Comparison of ENCODE assay signal across 30 cellular contexts in genomic region chr5:21452429-21452828, GRCh38.
DNase-seq lines count a peak whose midpoint lies in the region; ATAC-seq, FAIRE-seq and TF ChIP-seq lines count a peak whose summit lies in the region.
"Had no signal": no experiment of that assay in that cellular context is flagged by ENCODE, and none has a peak within 500 bp of the region (broad histone marks: within the 10 kb centered on the region; RNA-seq: fewer than 3 reads in every experiment).

No MANE protein-coding gene starts in this region.

- no peaks in the 10 kb centered on the region for H3K4me1 Mint-ChIP-seq in stimulated activated naive B cell treated with anti-CD40 and anti-IgM and Interleukin-4, amounts not matched to agents 10 μg/mL and 1 μg/mL and 100 μg/mL, for 72 hours
- H3K4me1 Mint-ChIP-seq: activated naive CD8-positive, alpha-beta T cell treated with anti-CD3 and anti-CD28 coated beads, Interleukin-2, amount 50 U/mL, for 24 hours; CD8-positive, alpha-beta memory T cell; endodermal cell; stimulated activated effector memory CD8-positive, alpha-beta T cell treated with anti-CD3 and anti-CD28 coated beads, Interleukin-12 subunit alpha, Interleukin-12 subunit beta, amount 100 ng/mL, for 72 hours had no signal

- H3K4me3 Mint-ChIP-seq in stimulated activated naive B cell treated with anti-CD40 and anti-IgM and Interleukin-4, amounts not matched to agents 10 μg/mL and 1 μg/mL and 100 μg/mL, for 72 hours = no peak overlapping the region
- H3K4me3 Mint-ChIP-seq: activated naive CD8-positive, alpha-beta T cell treated with anti-CD3 and anti-CD28 coated beads, Interleukin-2, amount 50 U/mL, for 24 hours; activated T-cell treated with anti-CD3 and anti-CD28 coated beads, Interleukin-2, amount 50 U/mL, for 72 hours; CD8-positive, alpha-beta memory T cell; endodermal cell; natural killer cell treated with Interleukin-12 subunit alpha and Interleukin-12 subunit beta and Interleukin-15 and Interleukin-18, amount 100 ng/mL, for 72 hours; stimulated activated effector memory CD8-positive, alpha-beta T cell treated with anti-CD3 and anti-CD28 coated beads, Interleukin-12 subunit alpha, Interleukin-12 subunit beta, amount 100 ng/mL, for 72 hours had no signal

- no peak overlapping the region for H3K4me3 ChIP-seq in fibroblast of pulmonary artery (replicated peaks; ENCODE audit: low read depth, low read length)
- H3K4me3 ChIP-seq: lung, MG63, SJSA1 had no signal

- no peak for ATAC-seq in stimulated activated naive B cell treated with anti-CD40 and anti-IgM and Interleukin-4, amounts not matched to agents 10 μg/mL and 1 μg/mL and 100 μg/mL, for 72 hours (replicated peaks)
- ATAC-seq in HG02973 (IDR thresholded peaks at IDR 0.05; ENCODE audit: unreplicated experiment) (no peak), GM21825 (IDR thresholded peaks at IDR 0.05; ENCODE audit: unreplicated experiment) (no peak)
- ATAC-seq: activated naive CD8-positive, alpha-beta T cell treated with anti-CD3 and anti-CD28 coated beads, Interleukin-2, amount 50 U/mL, for 24 hours; activated T-cell treated with anti-CD3 and anti-CD28 coated beads, Interleukin-2, amount 50 U/mL, for 72 hours; left cardiac atrium; natural killer cell treated with Interleukin-12 subunit alpha and Interleukin-12 subunit beta and Interleukin-15 and Interleukin-18, amount 100 ng/mL, for 72 hours; stimulated activated effector memory CD8-positive, alpha-beta T cell treated with anti-CD3 and anti-CD28 coated beads, Interleukin-12 subunit alpha, Interleukin-12 subunit beta, amount 100 ng/mL, for 72 hours had no signal

- H3K36me3 Mint-ChIP-seq in stimulated activated naive B cell treated with anti-CD40 and anti-IgM and Interleukin-4, amounts not matched to agents 10 μg/mL and 1 μg/mL and 100 μg/mL, for 72 hours = no peaks in the 10 kb centered on the region
- H3K36me3 Mint-ChIP-seq: CD8-positive, alpha-beta memory T cell; natural killer cell treated with Interleukin-12 subunit alpha and Interleukin-12 subunit beta and Interleukin-15 and Interleukin-18, amount 100 ng/mL, for 72 hours; stimulated activated effector memory CD8-positive, alpha-beta T cell treated with anti-CD3 and anti-CD28 coated beads, Interleukin-12 subunit alpha, Interleukin-12 subunit beta, amount 100 ng/mL, for 72 hours had no signal

- no peak overlapping the region for H3K27ac Mint-ChIP-seq in stimulated activated naive B cell treated with anti-CD40 and anti-IgM and Interleukin-4, amounts not matched to agents 10 μg/mL and 1 μg/mL and 100 μg/mL, for 72 hours
- H3K27ac Mint-ChIP-seq: activated naive CD8-positive, alpha-beta T cell treated with anti-CD3 and anti-CD28 coated beads, Interleukin-2, amount 50 U/mL, for 24 hours; activated T-cell treated with anti-CD3 and anti-CD28 coated beads, Interleukin-2, amount 50 U/mL, for 72 hours; CD8-positive, alpha-beta memory T cell; endodermal cell; natural killer cell treated with Interleukin-12 subunit alpha and Interleukin-12 subunit beta and Interleukin-15 and Interleukin-18, amount 100 ng/mL, for 72 hours; stimulated activated effector memory CD8-positive, alpha-beta T cell treated with anti-CD3 and anti-CD28 coated beads, Interleukin-12 subunit alpha, Interleukin-12 subunit beta, amount 100 ng/mL, for 72 hours had no signal

- FAIRE-seq in H54 (lab: Jason Lieb, UNC) = peak; percentile 11
- FAIRE-seq: GM12891 had no signal

- TF ChIP-seq CTCF in fibroblast of pulmonary artery (IDR thresholded peaks at IDR 0.05; ENCODE audit: low read length, missing control alignments) = no peak

- DNase-seq in AG08395 (ENCODE audit: low spot score) = peak; percentile 1
- DNase-seq in H54 (ENCODE audit: insufficient read length, low spot score) = no peak
- peak; percentile 22 for DNase-seq in NCI-H69 (lab: John Stamatoyannopoulos, UW)
- peak; percentile 5 for DNase-seq in fibroblast of pulmonary artery (ENCODE audit: low read depth)
- no peak for DNase-seq in NCI-H2107 treated with DMSO at 0.1 percent for 48 hours (lab: John Stamatoyannopoulos, UW; ENCODE audit: unreplicated experiment)
- no peak for DNase-seq in stimulated activated naive B cell treated with anti-CD40 and anti-IgM and Interleukin-4, amounts not matched to agents 10 μg/mL and 1 μg/mL and 100 μg/mL, for 72 hours
- DNase-seq: ACHN; activated CD4-positive, alpha-beta T cell treated with anti-CD3 and anti-CD28 coated beads, Interleukin-2, amount 50 U/mL, for 4 hours; activated naive CD4-positive, alpha-beta T cell; activated naive CD8-positive, alpha-beta T cell treated with anti-CD3 and anti-CD28 coated beads, Interleukin-2, amount 50 U/mL, for 24 hours; activated T-cell treated with anti-CD3 and anti-CD28 coated beads, Interleukin-2, amount 50 U/mL, for 72 hours; CD8-positive, alpha-beta memory T cell; central memory CD4-positive, alpha-beta T cell; dermis blood vessel endothelial cell; endodermal cell; hippocampal formation; left cardiac atrium; MG63; NCI-H1105; NCI-H187; NCI-H345; occipital lobe; RPMI8226 had no signal

- no peaks in the 10 kb centered on the region for H3K9me3 Mint-ChIP-seq in stimulated activated naive B cell treated with anti-CD40 and anti-IgM and Interleukin-4, amounts not matched to agents 10 μg/mL and 1 μg/mL and 100 μg/mL, for 72 hours
- H3K9me3 Mint-ChIP-seq: activated naive CD8-positive, alpha-beta T cell treated with anti-CD3 and anti-CD28 coated beads, Interleukin-2, amount 50 U/mL, for 24 hours; activated T-cell treated with anti-CD3 and anti-CD28 coated beads, Interleukin-2, amount 50 U/mL, for 72 hours; endodermal cell; natural killer cell treated with Interleukin-12 subunit alpha and Interleukin-12 subunit beta and Interleukin-15 and Interleukin-18, amount 100 ng/mL, for 72 hours; stimulated activated effector memory CD8-positive, alpha-beta T cell treated with anti-CD3 and anti-CD28 coated beads, Interleukin-12 subunit alpha, Interleukin-12 subunit beta, amount 100 ng/mL, for 72 hours had no signal

- H3K27me3 Mint-ChIP-seq in stimulated activated naive B cell treated with anti-CD40 and anti-IgM and Interleukin-4, amounts not matched to agents 10 μg/mL and 1 μg/mL and 100 μg/mL, for 72 hours = peaks cover 22 to 23% of the 10 kb centered on the region in 2 donors

- no peak for TF ChIP-seq POLR2A in H54 (IDR thresholded peaks at IDR 0.05; ENCODE audit: low read depth, low read length)

Comparison
In these comparisons a context has a peak if more than half of its experiments do, and no peak if none do; other contexts are left out.
1. DNase-seq: peak in AG08395 (single experiment), NCI-H69 (single experiment) and fibroblast of pulmonary artery (single experiment); none in H54 (single experiment), NCI-H2107 treated with DMSO at 0.1 percent for 48 hours (single experiment) and stimulated activated naive B cell treated with anti-CD40 and anti-IgM and Interleukin-4, amounts not matched to agents 10 μg/mL and 1 μg/mL and 100 μg/mL, for 72 hours (single experiment).